ENCODE assay signal across 16 cellular contexts in genomic region chr17:63349478-63350000, GRCh38.
DNase-seq lines count a peak whose midpoint lies in the region; ATAC-seq, FAIRE-seq and TF ChIP-seq lines count a peak whose summit lies in the region.
"Had no signal": no experiment of that assay in that cellular context is flagged by ENCODE, and none has a peak within 500 bp of the region (broad histone marks: within the 10 kb centered on the region; RNA-seq: fewer than 3 reads in every experiment).

No MANE protein-coding gene starts in this region.

- no peak overlapping the region for H3K4me3 ChIP-seq in ACC112 (ENCODE audit: low read depth, low read length)
- H3K4me3 ChIP-seq: uterus had no signal

- H3K4me3 Mint-ChIP-seq in mesothelial cell of epicardium = no peak overlapping the region
- no peak overlapping the region for H3K4me3 Mint-ChIP-seq in stimulated activated naive B cell treated with anti-CD40 and anti-IgM and Interleukin-4, amounts not matched to agents 10 μg/mL and 1 μg/mL and 100 μg/mL, for 72 hours

- TF ChIP-seq POLR2A in H54 (IDR thresholded peaks at IDR 0.05; ENCODE audit: low read depth, low read length) = no peak

- peaks cover 27% of the 10 kb centered on the region for H3K36me3 ChIP-seq in ACC112 (ENCODE audit: insufficient read depth, low read length)
- H3K36me3 ChIP-seq: uterus had no signal

- DNase-seq in H54 (ENCODE audit: insufficient read length, low spot score) (no peak), dedifferentiated amniotic fluid mesenchymal stem cell (ENCODE audit: extremely low spot score) (peak; percentile 61), mesothelial cell of epicardium (ENCODE audit: low spot score in 2 of 2, unreplicated experiment in 2 of 2) (no peak), NCI-H446 (lab: John Stamatoyannopoulos, UW) (no peak)
- no peak for DNase-seq in stimulated activated naive B cell treated with anti-CD40 and anti-IgM and Interleukin-4, amounts not matched to agents 10 μg/mL and 1 μg/mL and 100 μg/mL, for 72 hours
- DNase-seq: activated CD4-positive, CD25-positive, alpha-beta regulatory T cell treated with anti-CD3 and anti-CD28 coated beads, Interleukin-2, amount 50 U/mL, for 72 hours; activated effector memory CD4-positive, alpha-beta T cell treated with Interleukin-2 at 50 U/mL for 16 hours; GOT3; NCI-H345; posterior cingulate gyrus; T-helper 9 cell; uterus had no signal

- H3K4me1 Mint-ChIP-seq in mesothelial cell of epicardium = peaks cover 31% of the 10 kb centered on the region
- H3K4me1 Mint-ChIP-seq in stimulated activated naive B cell treated with anti-CD40 and anti-IgM and Interleukin-4, amounts not matched to agents 10 μg/mL and 1 μg/mL and 100 μg/mL, for 72 hours = no peaks in the 10 kb centered on the region

- peaks cover 18% of the 10 kb centered on the region for H3K36me3 Mint-ChIP-seq in mesothelial cell of epicardium
- H3K36me3 Mint-ChIP-seq in stimulated activated naive B cell treated with anti-CD40 and anti-IgM and Interleukin-4, amounts not matched to agents 10 μg/mL and 1 μg/mL and 100 μg/mL, for 72 hours = no peaks in the 10 kb centered on the region

- peak overlapping the region; percentile 52 for H3K27ac ChIP-seq in ACC112 (ENCODE audit: low read depth, low read length)
- H3K27ac ChIP-seq: uterus had no signal

- H3K4me1 ChIP-seq in ACC112 (ENCODE audit: control insufficient read depth, insufficient read depth, low read length, unreplicated experiment) = peaks cover 30% of the 10 kb centered on the region
- H3K4me1 ChIP-seq: uterus had no signal

- ATAC-seq in HG03095 (IDR thresholded peaks at IDR 0.05; ENCODE audit: unreplicated experiment) (no peak), HG02642 (IDR thresholded peaks at IDR 0.05; ENCODE audit: poor library complexity, unreplicated experiment) (no peak)
- no peak for ATAC-seq in stimulated activated naive B cell treated with anti-CD40 and anti-IgM and Interleukin-4, amounts not matched to agents 10 μg/mL and 1 μg/mL and 100 μg/mL, for 72 hours (replicated peaks)

- H3K79me2 ChIP-seq in ACC112 (ENCODE audit: control insufficient read depth, insufficient read depth, low read length, unreplicated experiment) = no peaks in the 10 kb centered on the region

- peak; percentile 57 for FAIRE-seq in H54 (lab: Jason Lieb, UNC)
- FAIRE-seq: G401.6 had no signal

- no peak for TF ChIP-seq CTCF in mesothelial cell of epicardium (IDR thresholded peaks at IDR 0.05; ENCODE audit: unreplicated experiment)

- no peaks in the 10 kb centered on the region for H3K27me3 Mint-ChIP-seq in mesothelial cell of epicardium (ENCODE audit: low read depth)
- no peaks in the 10 kb centered on the region for H3K27me3 Mint-ChIP-seq in stimulated activated naive B cell treated with anti-CD40 and anti-IgM and Interleukin-4, amounts not matched to agents 10 μg/mL and 1 μg/mL and 100 μg/mL, for 72 hours

- no peak overlapping the region for H2AFZ ChIP-seq in ACC112 (ENCODE audit: low read length, unreplicated experiment)

- H3K9me3 Mint-ChIP-seq in mesothelial cell of epicardium = no peaks in the 10 kb centered on the region
- H3K9me3 Mint-ChIP-seq in stimulated activated naive B cell treated with anti-CD40 and anti-IgM and Interleukin-4, amounts not matched to agents 10 μg/mL and 1 μg/mL and 100 μg/mL, for 72 hours = no peaks in the 10 kb centered on the region

- no peaks in the 10 kb centered on the region for H3K27me3 ChIP-seq in ACC112 (ENCODE audit: insufficient read depth, low read length)
- H3K27me3 ChIP-seq: uterus had no signal

- H3K27ac Mint-ChIP-seq in mesothelial cell of epicardium = peak overlapping the region; percentile 75
- no peak overlapping the region for H3K27ac Mint-ChIP-seq in stimulated activated naive B cell treated with anti-CD40 and anti-IgM and Interleukin-4, amounts not matched to agents 10 μg/mL and 1 μg/mL and 100 μg/mL, for 72 hours
